ENCODE assay signal across 8 cellular contexts in the genomic region with DNA sequence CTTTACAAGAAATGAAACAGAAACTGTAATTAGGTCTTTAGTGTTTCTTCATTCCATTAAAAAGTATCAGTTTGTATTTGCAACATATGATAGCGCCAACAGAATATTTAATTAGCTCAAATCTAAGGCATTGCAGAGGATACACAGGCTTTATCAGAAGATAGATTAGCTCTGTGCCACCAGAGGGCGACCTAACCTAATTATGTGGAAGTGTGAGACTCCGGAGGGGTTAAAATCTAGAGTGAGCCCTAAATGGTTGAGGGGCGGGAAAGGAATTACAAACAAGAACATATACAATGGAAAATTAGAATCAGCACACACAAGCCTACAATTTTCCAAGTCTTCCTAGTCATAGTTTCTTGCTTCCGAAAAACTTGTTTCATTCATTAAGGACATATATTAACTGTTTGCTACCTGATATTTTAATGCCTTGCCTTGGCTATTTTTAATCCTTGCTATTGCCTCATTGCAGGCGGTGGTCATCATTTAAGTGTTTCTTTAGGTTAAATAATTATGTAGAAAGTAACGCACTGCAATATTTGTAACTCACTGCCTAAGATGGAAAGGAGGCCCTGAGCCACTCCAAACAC. TPM values are rescaled to one million over a fixed set of nuclear protein-coding genes. Genes with fewer than 3 reads are reported as not detected.
A peak's percentile ranks its signal among the peaks of the same experiment; 100 is the strongest.
DNase-seq lines count a peak whose midpoint lies in the region; ATAC-seq and TF ChIP-seq lines count a peak whose summit lies in the region.

No MANE protein-coding gene starts in this region.

- H3K36me3 ChIP-seq in OCI-LY1 (ENCODE audit: insufficient read depth, low read length), result no peaks in the 10 kb centered on the region

- ATAC-seq in HG02840 (IDR thresholded peaks at IDR 0.05; ENCODE audit: low FRiP score, unreplicated experiment), result no peak
- ATAC-seq in HG03520 (IDR thresholded peaks at IDR 0.05; ENCODE audit: unreplicated experiment), result no peak

- H3K4me3 ChIP-seq in OCI-LY1 (ENCODE audit: low read depth, low read length, poor library complexity, severe bottlenecking), result no peak overlapping the region

- H3K4me2 ChIP-seq in OCI-LY1 (ENCODE audit: low read length), result no peak overlapping the region

- H3K9ac ChIP-seq in OCI-LY1 (ENCODE audit: low read length), result no peak overlapping the region

- H2AFZ ChIP-seq in OCI-LY1 (ENCODE audit: low read length), result no peak overlapping the region

- H3K9me2 ChIP-seq in OCI-LY1 (ENCODE audit: low read depth, low read length), result no peaks in the 10 kb centered on the region

- no peak overlapping the region for H3K27ac ChIP-seq in OCI-LY1 (ENCODE audit: low read depth, low read length, poor library complexity, severe bottlenecking)

- DNase-seq in DMS114 treated with DMSO at 0.1 percent for 48 hours (lab: John Stamatoyannopoulos, UW; ENCODE audit: unreplicated experiment) (peak; percentile 45), HT-29 (ENCODE audit: low spot score) (peak; percentile 85), amniotic epithelial cell (ENCODE audit: low read depth) (peak; percentile 33), iPS DF 4.7 (ENCODE audit: extremely low read depth, low spot score) (peak; percentile 58)
- peak; percentile 48 to 60 for DNase-seq in stimulated activated CD4-positive, alpha-beta T cell treated with anti-CD3 and anti-CD28 coated beads, Interleukin-2, amount 100 ng/mL, for 48 hours

- H3K9me3 ChIP-seq in OCI-LY1 (ENCODE audit: low read length), result no peaks in the 10 kb centered on the region

- no peaks in the 10 kb centered on the region for H3F3A ChIP-seq in OCI-LY1 (ENCODE audit: insufficient read depth, low read length)

- no peaks in the 10 kb centered on the region for H4K20me1 ChIP-seq in OCI-LY1 (ENCODE audit: insufficient read depth, low read length)

- H3K27me3 ChIP-seq in OCI-LY1 (ENCODE audit: insufficient read depth, low read length), result no peaks in the 10 kb centered on the region; the same call in 1 of the 2 replicates

- H3K4me1 ChIP-seq in OCI-LY1 (ENCODE audit: insufficient read depth, low read length, severe bottlenecking), result no peaks in the 10 kb centered on the region

- H3K79me2 ChIP-seq in OCI-LY1 (ENCODE audit: insufficient read depth, low read length), result no peaks in the 10 kb centered on the region

- peak; percentile 85 for TF ChIP-seq CTCF in OCI-LY1 (IDR thresholded peaks at IDR 0.05; ENCODE audit: low read length)

RNA-seq across cellular contexts. Expression of a gene that starts 18.0 kb away (rescaled TPM):
- not detected in 2 replicates for total RNA-seq in HT-29 (2014; rRNA removed; shearing (Covaris generic))

Comparison
In these comparisons a context has a peak if more than half of its experiments do, and no peak if none do; other contexts are left out.
1. DNase-seq: peak in every context shown above with its lines; median percentile 85 in HT-29; 58 in iPS DF 4.7; 54 in stimulated activated CD4-positive, alpha-beta T cell treated with anti-CD3 and anti-CD28 coated beads, Interleukin-2, amount 100 ng/mL, for 48 hours; 45 in DMS114 treated with DMSO at 0.1 percent for 48 hours; 33 in amniotic epithelial cell.